In the genomic region with DNA sequence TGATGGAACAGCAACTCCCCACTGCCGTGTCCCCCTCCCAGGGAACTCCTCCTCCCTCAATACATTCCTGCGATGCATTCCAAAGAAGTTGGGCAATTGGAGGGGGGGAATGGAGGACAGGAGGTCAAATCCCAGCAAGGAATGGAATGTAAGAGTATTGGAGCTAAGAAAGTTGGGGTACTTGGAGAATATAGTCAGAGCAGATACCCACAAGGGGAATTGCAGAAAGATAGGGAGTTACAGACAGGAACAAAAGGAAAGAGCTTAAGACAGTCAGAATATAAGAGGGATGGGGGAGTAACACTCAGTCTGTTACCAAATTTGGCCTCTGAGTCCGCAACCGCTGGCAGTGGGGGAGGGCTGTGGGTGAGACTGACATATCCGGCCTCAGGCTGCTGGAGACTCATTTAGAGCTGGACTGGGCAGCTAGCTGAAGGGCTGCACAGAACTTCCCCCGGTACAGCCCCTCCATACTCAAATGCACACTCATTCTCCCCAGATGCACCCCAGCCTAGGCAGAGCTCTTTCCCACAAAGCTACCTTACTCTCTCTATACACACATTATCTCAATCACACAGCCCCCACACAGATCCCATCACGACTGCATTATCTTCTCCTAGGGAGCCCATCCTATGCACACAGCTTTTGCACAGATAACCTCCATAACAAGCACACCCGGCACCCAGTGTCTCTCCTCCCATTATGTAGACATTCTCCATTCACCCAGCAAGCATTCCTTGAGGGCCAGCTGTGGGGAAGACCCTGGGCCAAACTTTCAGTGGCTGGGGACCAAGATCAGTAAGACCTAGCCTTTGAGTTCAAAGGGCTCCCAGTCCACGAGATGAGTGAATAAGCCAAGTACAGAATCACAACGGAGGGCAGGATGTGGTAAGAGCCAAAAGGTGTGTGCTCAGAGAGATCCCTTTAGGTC, we compare ENCODE assay signal across 9 cellular contexts. TPM values are rescaled to one million over a fixed set of nuclear protein-coding genes. Genes with fewer than 3 reads are reported as not detected.
DNase-seq lines count a peak whose midpoint lies in the region; ATAC-seq and TF ChIP-seq lines count a peak whose summit lies in the region.
"Had no signal": no experiment of that assay in that cellular context is flagged by ENCODE, and none has a peak within 500 bp of the region (broad histone marks: within the 10 kb centered on the region; RNA-seq: fewer than 3 reads in every experiment).

No MANE protein-coding gene starts in this region.

- H3K36me3 ChIP-seq in adipocyte (ENCODE audit: control insufficient read depth, insufficient read depth, low read length, severe bottlenecking) (peaks cover 24% of the 10 kb centered on the region), gastrocnemius medialis (peaks cover 0 to 24% of the 10 kb centered on the region in 2 donors)

- ATAC-seq in gastrocnemius medialis = peak; percentile 25 to 26

- H3K9me3 ChIP-seq in adipocyte (ENCODE audit: control insufficient read depth, low read length) (no peaks in the 10 kb centered on the region), gastrocnemius medialis (no peaks in the 10 kb centered on the region)

- peak; percentile 47 to 50 for TF ChIP-seq POLR2A in gastrocnemius medialis (IDR thresholded peaks at IDR 0.05)

- no peaks in the 10 kb centered on the region for H3K27me3 ChIP-seq in adipocyte (replicated peaks; ENCODE audit: control insufficient read depth, insufficient read depth, low read length)
- H3K27me3 ChIP-seq in gastrocnemius medialis = no peaks in the 10 kb centered on the region

- TF ChIP-seq CTCF in gastrocnemius medialis (IDR thresholded peaks at IDR 0.05 in 4 of 5, conservative IDR thresholded peaks at IDR 0.05 in 1 of 5) = no peak

- H3K4me3 ChIP-seq in adipocyte (ENCODE audit: low read length) = peak overlapping the region; percentile 97
- H3K4me3 ChIP-seq in gastrocnemius medialis = peak overlapping the region in 3 of 4 donors; percentile 26 to 43 (median 40)

- peak overlapping the region; percentile 99 for H3K9ac ChIP-seq in adipocyte (ENCODE audit: low read length)

- intact Hi-C loops in gastrocnemius medialis (cut with DNase I; ENCODE audit: low total_unique reads) = no loop called here

- H3K4me1 ChIP-seq in adipocyte (ENCODE audit: control insufficient read depth, insufficient read depth, low read length) (peaks cover 58% of the 10 kb centered on the region), gastrocnemius medialis (peaks cover 44 to 54% of the 10 kb centered on the region in 2 donors)

- H3K27ac ChIP-seq in gastrocnemius medialis = peak overlapping the region; percentile 62 to 98 (median 88)

- DNase-seq in GF-D8 (lab: John Stamatoyannopoulos, UW) = peak; percentile 61
- DNase-seq in KBM-7 = peak; percentile 77
- peak; percentile 91 for DNase-seq in adipocyte (ENCODE audit: low read depth)
- DNase-seq in hepatic stellate cell (ENCODE audit: low spot score) = peak; percentile 86
- peak; percentile 67 to 82 for DNase-seq in gastrocnemius medialis
- no peak for DNase-seq in NCI-H524 (lab: John Stamatoyannopoulos, UW)
- DNase-seq in DMS 273 treated with DMSO at 0.1 percent for 48 hours (lab: John Stamatoyannopoulos, UW) = no peak
- DNase-seq in cortex of kidney (lab: John Stamatoyannopoulos, UW) = no peak
- DNase-seq: activated B cell treated with CpG ODN at 0.5 μM for 24 hours had no signal

- in situ Hi-C loops in KBM-7 (cut with MboI; ENCODE audit: low pct_unique_long_range_greater_than_20kb, low sequenced_read_pairs) (loop anchor here (10.0 kb wide), 1 partner anchor 64 kb away; a partner anchor contains a TSS), gastrocnemius medialis (cut with MboI; ENCODE audit: low sequenced_read_pairs in 4 of 4) (loop anchor here in 2 of 4 donors (10.0 to 25.0 kb wide), 2 partner anchors 64 to 241 kb away; a partner anchor contains a TSS)

RNA-seq across cellular contexts. Expression of a gene that starts 3.7 kb away (rescaled TPM):
- total RNA-seq in gastrocnemius medialis = 100 to 1,000 TPM; 106 to 256 (median 186) TPM

RNA-seq across cellular contexts. Expression of a gene that starts 4.2 kb away (rescaled TPM):
- total RNA-seq in gastrocnemius medialis = 10 to 100 TPM; 17.8 to 39.6 (median 26.2) TPM

RNA-seq across cellular contexts. Expression of a gene that starts 20.7 kb away (rescaled TPM):
- 10 to 100 TPM; 47.3 to 63.2 (median 51.4) TPM for total RNA-seq in gastrocnemius medialis

RNA-seq across cellular contexts. Expression of a gene that starts 20.8 kb away (rescaled TPM):
- total RNA-seq in gastrocnemius medialis = 10 to 100 TPM; 22.0 to 41.1 (median 36.3) TPM

RNA-seq across cellular contexts. Expression of a gene that starts 25.8 kb away (rescaled TPM):
- total RNA-seq in gastrocnemius medialis = not detected

Comparison
In these comparisons a context has a peak if more than half of its experiments do, and no peak if none do; other contexts are left out.
1. DNase-seq: peak in GF-D8 (single experiment), KBM-7 (single experiment), adipocyte (single experiment), hepatic stellate cell (single experiment) and gastrocnemius medialis (2 of 2); none in NCI-H524 (0 of 2), DMS 273 treated with DMSO at 0.1 percent for 48 hours (single experiment) and cortex of kidney (single experiment).